In genomic region chr17:67992541-67993152, GRCh38 we compare ENCODE assay signal across 8 cellular contexts. TPM values are rescaled to one million over a fixed set of nuclear protein-coding genes. Genes with fewer than 3 reads are reported as not detected.
A peak's percentile ranks its signal among the peaks of the same experiment; 100 is the strongest.
DNase-seq lines count a peak whose midpoint lies in the region; ATAC-seq, FAIRE-seq and TF ChIP-seq lines count a peak whose summit lies in the region.

No MANE protein-coding gene starts in this region.

- no peak for FAIRE-seq in HepG2 (lab: Jason Lieb, UNC)

- H3K4me1 ChIP-seq in HepG2 (ENCODE audit: insufficient read depth, low read length), result peaks cover 36% of the 10 kb centered on the region

- H3K79me2 ChIP-seq in HepG2 (ENCODE audit: insufficient read depth, low read length), result no peaks in the 10 kb centered on the region

- no peak for TF ChIP-seq CTCF in Calu3 (IDR thresholded peaks at IDR 0.05; ENCODE audit: unreplicated experiment)
- no peak for TF ChIP-seq CTCF in HepG2 (CRISPR knock-in tag; IDR thresholded peaks at IDR 0.05)

- H3K27me3 Mint-ChIP-seq in Calu3 (ENCODE audit: unreplicated experiment), result no peaks in the 10 kb centered on the region

- no TSS peak for BruUV-seq in Calu3 (replicated peaks; lab: Mats Ljungman, UMichigan)
- TSS peak; percentile 86 for BruUV-seq in HepG2 (replicated peaks; lab: Mats Ljungman, UMichigan)

- no peak for DNase-seq in Calu3
- DNase-seq in astrocyte of the hippocampus (ENCODE audit: low read depth, low spot score), result peak; percentile 14
- no peak for DNase-seq in HepG2 (ENCODE audit: low spot score)
- no peak for DNase-seq in DMS 273 (lab: John Stamatoyannopoulos, UW; ENCODE audit: unreplicated experiment)
- DNase-seq in occipital lobe (lab: John Stamatoyannopoulos, UW), result no peak

- intact Hi-C loops in Calu3 (cut with micrococcal nuclease; ENCODE audit: unreplicated experiment), result no loop called here
- intact Hi-C loops in HepG2 (cut with micrococcal nuclease; ENCODE audit: unreplicated experiment), result no loop called here

- H3K4me3 Mint-ChIP-seq in Calu3 (ENCODE audit: low read depth, unreplicated experiment), result peak overlapping the region; percentile 87

- in situ Hi-C loops in HepG2 (cut with HindIII; ENCODE audit: extremely low pct_ligation_motif_present, low pct_unique_long_range_greater_than_20kb), result no loop called here

- H3K9me3 Mint-ChIP-seq in Calu3 (ENCODE audit: low read depth, unreplicated experiment), result no peaks in the 10 kb centered on the region

- no peak overlapping the region for H2AFZ ChIP-seq in HepG2 (ENCODE audit: low read length)

- TF ChIP-seq POLR2A in HepG2 (IDR thresholded peaks at IDR 0.05; ENCODE audit: insufficient read depth in 1 of 2, low read depth in 2 of 2, low read length in 2 of 2), result no peak

- POLR2A ChIA-PET in HepG2 (lab: Yijun Ruan, JAX), result interaction anchor here (1.0 to 2.7 kb wide), 4 partner anchors 27 to 43 kb away, joined by 3 to 25 read pairs (median 6); partner anchors contain the start of gene KPNA2

- no peaks in the 10 kb centered on the region for H4K20me1 ChIP-seq in HepG2 (ENCODE audit: insufficient read depth, low read length)

- H3K4me2 ChIP-seq in HepG2 (ENCODE audit: low read depth, low read length), result peak overlapping the region; percentile 80

- CTCF ChIA-PET in Calu3 (lab: Charles Lee) (no interaction called here), HepG2 (lab: Yijun Ruan, JAX; ENCODE audit: low intra/inter-chr PET ratio, low total read pairs) (no interaction called here)

- no peaks in the 10 kb centered on the region for H3K36me3 ChIP-seq in HepG2 (replicated peaks in 1 of 2; ENCODE audit: control insufficient read depth in 1 of 2, insufficient read depth in 2 of 2, low read length in 2 of 2)

- ATAC-seq in HG03439 (IDR thresholded peaks at IDR 0.05; ENCODE audit: unreplicated experiment) (peak; percentile 0), HepG2 (no peak), HG03442 (IDR thresholded peaks at IDR 0.05; ENCODE audit: unreplicated experiment) (no peak)

- peak overlapping the region; percentile 78 for H3K9ac ChIP-seq in HepG2 (ENCODE audit: insufficient read depth, low read depth, low read length)

- H3K4me3 ChIP-seq in HepG2 (replicated peaks in 1 of 3; ENCODE audit: insufficient read depth in 1 of 3, low read depth in 2 of 3, low read length in 3 of 3), result peak overlapping the region; percentile 85 to 88 (median 88)

- peaks cover 21% of the 10 kb centered on the region for H3K4me1 Mint-ChIP-seq in Calu3 (ENCODE audit: low read depth, unreplicated experiment)

- H3K27ac Mint-ChIP-seq in Calu3 (ENCODE audit: unreplicated experiment), result peak overlapping the region; percentile 88

- WGBS in HepG2 (ENCODE audit: low lambda C conversion rate), result 26% methylated on average over 19 of the region's 19 CpGs

- H3K27ac ChIP-seq in HepG2 (ENCODE audit: extremely low read length, insufficient read depth, low read length), result peak overlapping the region; percentile 91
- peak overlapping the region; percentile 91 for H3K27ac ChIP-seq in temporal lobe (ENCODE audit: low read depth, low read length)

- TF ChIP-seq RAD21 in HepG2 (CRISPR knock-in tag; IDR thresholded peaks at IDR 0.05), result no peak

- peaks cover 0 to 7% of the 10 kb centered on the region in 2 experiments; a peak in 1 of 5 replicates for H3K27me3 ChIP-seq in HepG2 (ENCODE audit: control insufficient read depth in 1 of 2, insufficient read depth in 2 of 2, low read length in 2 of 2)

- no peaks in the 10 kb centered on the region for H3K9me3 ChIP-seq in HepG2 (ENCODE audit: low read length)

- peaks cover 41% of the 10 kb centered on the region for H3K36me3 Mint-ChIP-seq in Calu3 (ENCODE audit: insufficient read depth, unreplicated experiment)

- TF ChIP-seq EP300 in HepG2 (IDR thresholded peaks at IDR 0.05; ENCODE audit: low read depth in 2 of 2, low read length in 2 of 2) (no peak), HepG2 (CRISPR knock-in tag; IDR thresholded peaks at IDR 0.05; ENCODE audit: borderline replicate concordance) (no peak)

TF ChIP-seq in HepG2, 621 proteins besides CTCF, POLR2A, EP300 and RAD21 (continues in another document):
- no peak for TF ChIP-seq ZNF841 (CRISPR knock-in tag; IDR thresholded peaks at IDR 0.05; ENCODE audit: borderline replicate concordance)
- 0 out of 2 replicates have a peak, but pooled peaks have one; percentile 20 for TF ChIP-seq IRF9 (CRISPR knock-in tag; IDR thresholded peaks at IDR 0.05; ENCODE audit: borderline replicate concordance)
- TF ChIP-seq ZNF83 (CRISPR knock-in tag; IDR thresholded peaks at IDR 0.05; ENCODE audit: borderline replicate concordance), result no peak; the same call in 1 of the 2 replicates
- TF ChIP-seq, protein P1, sequence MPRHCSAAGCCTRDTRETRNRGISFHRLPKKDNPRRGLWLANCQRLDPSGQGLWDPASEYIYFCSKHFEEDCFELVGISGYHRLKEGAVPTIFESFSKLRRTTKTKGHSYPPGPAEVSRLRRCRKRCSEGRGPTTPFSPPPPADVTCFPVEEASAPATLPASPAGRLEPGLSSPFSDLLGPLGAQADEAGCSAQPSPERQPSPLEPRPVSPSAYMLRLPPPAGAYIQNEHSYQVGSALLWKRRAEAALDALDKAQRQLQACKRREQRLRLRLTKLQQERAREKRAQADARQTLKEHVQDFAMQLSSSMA (CRISPR knock-in tag; IDR thresholded peaks at IDR 0.05), result 0 out of 2 replicates have a peak, but pooled peaks have one; percentile 18
- no peak for TF ChIP-seq ZNF3 (CRISPR knock-in tag; IDR thresholded peaks at IDR 0.05)
- 0 out of 2 replicates have a peak, but pooled peaks have one; percentile 25 for TF ChIP-seq ZBTB3 (CRISPR knock-in tag; IDR thresholded peaks at IDR 0.05; ENCODE audit: borderline replicate concordance, low read depth)
- peak; percentile 23; the same call in 1 of the 2 replicates for TF ChIP-seq ZNF546 (CRISPR knock-in tag; conservative IDR thresholded peaks at IDR 0.05)
- TF ChIP-seq ZNF777 (CRISPR knock-in tag; IDR thresholded peaks at IDR 0.05), result peak; percentile 98; the same call in 1 of the 2 replicates

RNA-seq across cellular contexts. Expression of gene C17orf58, which starts 3.6 kb away (rescaled TPM):
- 10.3 and 11.8 TPM in 2 replicates for total RNA-seq in Calu3 (2022)
- total RNA-seq in HepG2 (2016; rRNA removed; fragmentation: Illumina TruSeq; extraction: Trizol), result 15.6 and 15.8 TPM in 2 replicates
- 12.9 and 19.3 TPM in 2 replicates for total RNA-seq in HepG2 (2016; cell fraction: cytosol; rRNA removed; fragmentation: Illumina TruSeq; extraction: Trizol; ENCODE audit: low read depth)
- total RNA-seq in HepG2 (2016; cell fraction: insoluble cytoplasmic fraction; rRNA removed; fragmentation: Illumina TruSeq; extraction: Trizol), result 16.5 and 17.3 TPM in 2 replicates
- 26.7 and 28.4 TPM in 2 replicates for total RNA-seq in HepG2 (2016; cell fraction: membrane; rRNA removed; fragmentation: Illumina TruSeq; extraction: Trizol)
- total RNA-seq in HepG2 (2016; cell fraction: nucleus; rRNA removed; fragmentation: Illumina TruSeq; extraction: Trizol), result 7.5 and 8.2 TPM in 2 replicates
- polyA plus RNA-seq in HepG2 (2011; rRNA removed), result 14.7 and 15.8 TPM in 2 replicates
- polyA plus RNA-seq in HepG2 (2011; cell fraction: cytosol; rRNA removed), result 13.6 and 14.2 TPM in 2 replicates
- 5.0 and 6.4 TPM in 2 replicates for polyA plus RNA-seq in HepG2 (2011; cell fraction: nucleus; rRNA removed)
- 8.2 and 10.9 TPM in 2 replicates for polyA plus RNA-seq in HepG2 (2012)
- polyA plus RNA-seq in HepG2 (2016; cell fraction: cytosol; fragmentation: Illumina TruSeq; extraction: Trizol; ENCODE audit: low read depth), result 17.7 and 20.4 TPM in 2 replicates
- 19.2 and 21.6 TPM in 2 replicates for polyA plus RNA-seq in HepG2 (2016; cell fraction: insoluble cytoplasmic fraction; fragmentation: Illumina TruSeq; extraction: Trizol; ENCODE audit: low read depth)
- 26.7 and 27.3 TPM in 2 replicates for polyA plus RNA-seq in HepG2 (2016; cell fraction: membrane; fragmentation: Illumina TruSeq; extraction: Trizol; ENCODE audit: low read depth)
- polyA plus RNA-seq in HepG2 (2016; cell fraction: nucleus; fragmentation: Illumina TruSeq; extraction: Trizol; ENCODE audit: insufficient read depth, low read depth), result 17.0 and 18.8 TPM in 2 replicates
- polyA minus RNA-seq in HepG2 (2011; rRNA and poly(A)+ RNA removed; ENCODE audit: low replicate concordance), result 5.0 and 8.9 TPM in 2 replicates
- 4.3 and 6.3 TPM in 2 replicates for polyA minus RNA-seq in HepG2 (2011; cell fraction: cytosol; rRNA and poly(A)+ RNA removed)
- 2.2 and 3.0 TPM in 2 replicates for polyA minus RNA-seq in HepG2 (2011; cell fraction: nucleus; rRNA and poly(A)+ RNA removed)
- 23.4 TPM for total RNA-seq in temporal lobe
- 34.9 TPM for total RNA-seq in occipital lobe

RNA-seq across cellular contexts. Expression of gene KPNA2, which starts 42.9 kb away (rescaled TPM):
- 188 and 209 TPM in 2 replicates for total RNA-seq in Calu3 (2022)
- total RNA-seq in HepG2 (2016; rRNA removed; fragmentation: Illumina TruSeq; extraction: Trizol), result 305 and 410 TPM in 2 replicates
- total RNA-seq in HepG2 (2016; cell fraction: cytosol; rRNA removed; fragmentation: Illumina TruSeq; extraction: Trizol; ENCODE audit: low read depth), result 130 and 151 TPM in 2 replicates
- 293 and 395 TPM in 2 replicates for total RNA-seq in HepG2 (2016; cell fraction: insoluble cytoplasmic fraction; rRNA removed; fragmentation: Illumina TruSeq; extraction: Trizol)
- 181 and 208 TPM in 2 replicates for total RNA-seq in HepG2 (2016; cell fraction: membrane; rRNA removed; fragmentation: Illumina TruSeq; extraction: Trizol)
- 176 and 216 TPM in 2 replicates for total RNA-seq in HepG2 (2016; cell fraction: nucleus; rRNA removed; fragmentation: Illumina TruSeq; extraction: Trizol)
- polyA plus RNA-seq in HepG2 (2011; rRNA removed), result 76.7 and 111 TPM in 2 replicates
- polyA plus RNA-seq in HepG2 (2011; cell fraction: cytosol; rRNA removed), result 89.6 and 93.6 TPM in 2 replicates
- 62.8 and 68.9 TPM in 2 replicates for polyA plus RNA-seq in HepG2 (2011; cell fraction: nucleus; rRNA removed)
- 104 and 144 TPM in 2 replicates for polyA plus RNA-seq in HepG2 (2012)
- polyA plus RNA-seq in HepG2 (2016; cell fraction: cytosol; fragmentation: Illumina TruSeq; extraction: Trizol; ENCODE audit: low read depth), result 63.3 and 66.0 TPM in 2 replicates
- polyA plus RNA-seq in HepG2 (2016; cell fraction: insoluble cytoplasmic fraction; fragmentation: Illumina TruSeq; extraction: Trizol; ENCODE audit: low read depth), result 396 and 415 TPM in 2 replicates
- 85.9 and 88.8 TPM in 2 replicates for polyA plus RNA-seq in HepG2 (2016; cell fraction: membrane; fragmentation: Illumina TruSeq; extraction: Trizol; ENCODE audit: low read depth)
- polyA plus RNA-seq in HepG2 (2016; cell fraction: nucleus; fragmentation: Illumina TruSeq; extraction: Trizol; ENCODE audit: insufficient read depth, low read depth), result 251 and 259 TPM in 2 replicates
- polyA minus RNA-seq in HepG2 (2011; rRNA and poly(A)+ RNA removed; ENCODE audit: low replicate concordance), result 207 and 617 TPM in 2 replicates
- polyA minus RNA-seq in HepG2 (2011; cell fraction: cytosol; rRNA and poly(A)+ RNA removed), result 122 and 150 TPM in 2 replicates
- 120 and 124 TPM in 2 replicates for polyA minus RNA-seq in HepG2 (2011; cell fraction: nucleus; rRNA and poly(A)+ RNA removed)
- 28.3 TPM for total RNA-seq in temporal lobe
- 34.2 TPM for total RNA-seq in occipital lobe
